Comparison of ENCODE assay signal across 1 cellular context in the genomic region with DNA sequence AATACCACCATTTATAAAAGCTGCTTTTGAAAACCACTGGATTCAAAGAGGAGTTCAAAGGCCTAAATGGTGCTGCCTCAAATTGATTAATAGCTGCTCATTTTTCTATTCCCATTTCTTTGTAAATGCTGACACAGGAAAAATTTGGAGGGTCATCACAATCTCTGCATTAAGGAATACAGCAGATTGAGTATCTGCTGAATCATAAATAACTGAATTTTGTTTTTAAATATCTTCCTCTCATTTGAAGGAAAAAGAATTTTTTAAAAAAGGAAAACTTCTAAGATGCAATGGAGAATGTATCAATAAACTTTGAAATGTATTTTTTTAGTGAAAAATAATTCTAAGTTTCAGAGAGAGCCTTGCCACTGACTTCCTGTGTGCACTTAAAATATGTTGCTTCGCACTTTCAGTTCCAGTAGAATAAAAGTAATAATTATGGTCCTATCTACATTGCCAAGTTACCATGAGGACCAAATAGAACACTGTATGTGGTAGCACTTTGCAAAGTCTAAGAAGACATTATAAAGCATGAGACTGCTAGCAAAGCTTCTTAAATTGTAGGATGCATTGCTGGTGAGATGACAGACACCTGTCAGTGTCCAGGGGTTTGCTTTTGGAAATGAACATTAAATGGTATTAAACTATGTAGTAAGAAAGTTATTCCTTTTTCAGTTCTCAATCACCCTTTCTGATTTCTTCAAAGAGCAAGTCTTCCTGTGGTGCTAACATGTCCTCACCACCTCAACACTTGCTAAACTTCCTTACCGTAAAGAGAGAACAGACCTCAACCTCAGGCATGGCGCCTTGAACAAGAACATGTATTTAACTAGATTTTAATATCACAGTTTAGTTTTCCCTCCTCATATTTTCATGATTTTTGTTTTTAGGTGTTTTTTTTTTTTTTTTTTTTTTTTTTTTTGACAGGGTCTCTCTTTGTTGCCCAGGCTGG.
TF ChIP-seq lines count a peak whose summit lies in the region.

No MANE protein-coding gene starts in this region.

TF ChIP-seq in H1, 55 proteins besides CTCF, POLR2A, EP300 and RAD21 (continued from another document):
- TF ChIP-seq CHD7 (IDR thresholded peaks at IDR 0.05; ENCODE audit: insufficient replicate concordance, low read length) (no peak), EGR1 (IDR thresholded peaks at IDR 0.05; ENCODE audit: borderline replicate concordance, low read depth, low read length) (no peak), SAP30 (IDR thresholded peaks at IDR 0.05; ENCODE audit: insufficient read depth, insufficient replicate concordance, low read length) (no peak), MAFK (IDR thresholded peaks at IDR 0.05; ENCODE audit: low read depth, low read length) (peak; percentile 43; the same call in 1 of the 2 replicates), SRF (IDR thresholded peaks at IDR 0.05; ENCODE audit: low read depth, low read length) (no peak), TBP (IDR thresholded peaks at IDR 0.05; ENCODE audit: low read depth, low read length) (no peak)
